Comparison of ENCODE assay signal across 8 cellular contexts in genomic region chr9:120531683-120532300, GRCh38. TPM values are rescaled to one million over a fixed set of nuclear protein-coding genes. Genes with fewer than 3 reads are reported as not detected.
DNase-seq lines count a peak whose midpoint lies in the region; ATAC-seq and TF ChIP-seq lines count a peak whose summit lies in the region.

No MANE protein-coding gene starts in this region.

- CTCF ChIA-PET in A673 (lab: Charles Lee), result interaction anchor here (0.6 kb wide), 3 partner anchors 10 to 79 kb away, joined by 3 to 8 read pairs (median 5); no protein-coding TSS in a partner anchor
- CTCF ChIA-PET in mammary epithelial cell (lab: Charles Lee; ENCODE audit: low non-redundant PET), result interaction anchor here (0.6 to 0.9 kb wide), 4 partner anchors 75 to 1866 kb away, joined by 3 to 6 read pairs (median 4); no protein-coding TSS in a partner anchor

- H3K9ac ChIP-seq in mammary epithelial cell (ENCODE audit: insufficient read depth, low read length) (peak overlapping the region; percentile 64), mesendoderm (ENCODE audit: low read length) (no peak overlapping the region)

- no peak overlapping the region for H2AK5ac ChIP-seq in mesendoderm (ENCODE audit: low read length)

- TF ChIP-seq CTCF in A673 (conservative IDR thresholded peaks at IDR 0.05; ENCODE audit: low read depth, low read length), result peak; percentile 61
- TF ChIP-seq CTCF in mammary epithelial cell (conservative IDR thresholded peaks at IDR 0.05 in 1 of 2, IDR thresholded peaks at IDR 0.05 in 1 of 2; ENCODE audit: extremely low read depth in 1 of 2, insufficient read depth in 1 of 2, low read depth in 1 of 2, low read length in 2 of 2), result peak; percentile 49 to 67

- in situ Hi-C loops in mammary epithelial cell (cut with MboI; ENCODE audit: low sequenced_read_pairs in 2 of 2), result no loop called here

- no peak overlapping the region for H3K4me3 ChIP-seq in A673 (ENCODE audit: low read depth, low read length, poor library complexity, severe bottlenecking)
- H3K4me3 ChIP-seq in mammary epithelial cell (replicated peaks in 1 of 3; ENCODE audit: insufficient read depth in 1 of 3, low read depth in 2 of 3, low read length in 3 of 3), result no peak overlapping the region
- no peak overlapping the region for H3K4me3 ChIP-seq in mesendoderm (ENCODE audit: low read length)

- H3K9me3 ChIP-seq in A673 (ENCODE audit: low read depth, low read length, poor library complexity, severe bottlenecking), result no peaks in the 10 kb centered on the region
- H3K9me3 ChIP-seq in mammary epithelial cell (replicated peaks; ENCODE audit: insufficient read depth, low read length), result no peaks in the 10 kb centered on the region

- H2AFZ ChIP-seq in mammary epithelial cell (ENCODE audit: low read depth, low read length), result peak overlapping the region; percentile 67

- H3K23ac ChIP-seq in mesendoderm (ENCODE audit: low read length), result no peak overlapping the region

- dilution Hi-C loops in mammary epithelial cell (cut with HindIII; ENCODE audit: low sequenced_read_pairs), result loop anchor here (5.0 kb wide), 1 partner anchor 51 kb away; the partner anchor contains the start of gene CDK5RAP2

- no peak overlapping the region for H4K5ac ChIP-seq in mesendoderm (ENCODE audit: low read length)

- peaks cover 20% of the 10 kb centered on the region for H3K79me2 ChIP-seq in mammary epithelial cell (ENCODE audit: insufficient read depth, low read length)
- H3K79me2 ChIP-seq in mesendoderm (ENCODE audit: control insufficient read depth, insufficient read depth, low read length), result no peaks in the 10 kb centered on the region

- H3K36me3 ChIP-seq in A673 (ENCODE audit: insufficient read depth, low read length, poor library complexity, severe bottlenecking) (peaks cover 81% of the 10 kb centered on the region), mammary epithelial cell (ENCODE audit: insufficient read depth, low read length) (peaks cover 16% of the 10 kb centered on the region), mesendoderm (ENCODE audit: control insufficient read depth, insufficient read depth, low read length) (peaks cover 4% of the 10 kb centered on the region)

- DNase-seq in A673 (ENCODE audit: low spot score), result peak; percentile 33
- DNase-seq in NCI-H2227 (lab: John Stamatoyannopoulos, UW; ENCODE audit: unreplicated experiment), result peak; percentile 21
- DNase-seq in mammary epithelial cell, result peak; percentile 59
- DNase-seq in mesendoderm, result peak; percentile 61

- peak; percentile 44 for ATAC-seq in GM18498 (IDR thresholded peaks at IDR 0.05; ENCODE audit: unreplicated experiment)
- ATAC-seq in GM19395 (IDR thresholded peaks at IDR 0.05; ENCODE audit: unreplicated experiment), result no peak
- no peak for ATAC-seq in GM18870 (IDR thresholded peaks at IDR 0.05; ENCODE audit: unreplicated experiment)
- no peak for ATAC-seq in HG02981 (IDR thresholded peaks at IDR 0.05; ENCODE audit: unreplicated experiment)

- no peak overlapping the region for H3K27ac ChIP-seq in A673 (ENCODE audit: low read depth, low read length, poor library complexity, severe bottlenecking)
- peak overlapping the region; percentile 93 for H3K27ac ChIP-seq in mammary epithelial cell (ENCODE audit: insufficient read depth, low read depth, low read length)
- H3K27ac ChIP-seq in mesendoderm (ENCODE audit: low read depth, low read length), result no peak overlapping the region

- H2BK5ac ChIP-seq in mesendoderm (ENCODE audit: low read length), result no peak overlapping the region

- no peak overlapping the region for H2BK120ac ChIP-seq in mesendoderm (ENCODE audit: low read depth, low read length)

- 52% methylated on average over 2 of the region's 2 CpGs for WGBS in mammary epithelial cell (ENCODE audit: low coverage, missing lambda C conversion rate)
- WGBS in mesendoderm (ENCODE audit: extremely low coverage, insufficient coverage, low lambda C conversion rate), result no CpG with 5 or more reads among the region's 2 CpGs

- no peak overlapping the region for H3K4ac ChIP-seq in mesendoderm (ENCODE audit: low read depth, low read length)

- no peaks in the 10 kb centered on the region for H3K79me1 ChIP-seq in mesendoderm (ENCODE audit: low read length)

- H3K4me1 ChIP-seq in A673 (ENCODE audit: insufficient read depth, low read length, poor library complexity, severe bottlenecking), result peaks cover 10% of the 10 kb centered on the region
- peaks cover 32% of the 10 kb centered on the region for H3K4me1 ChIP-seq in mammary epithelial cell (ENCODE audit: insufficient read depth, low read length)
- H3K4me1 ChIP-seq in mesendoderm (ENCODE audit: control insufficient read depth, low read depth, low read length), result peaks cover 3% of the 10 kb centered on the region

- H3K4me2 ChIP-seq in mammary epithelial cell (ENCODE audit: insufficient read depth, low read depth, low read length) (peak overlapping the region; percentile 50), mesendoderm (ENCODE audit: low read length) (no peak overlapping the region)

- H3K27me3 ChIP-seq in A673 (replicated peaks; ENCODE audit: insufficient read depth, low read depth, low read length, poor library complexity) (no peaks in the 10 kb centered on the region), mammary epithelial cell (ENCODE audit: insufficient read depth, low read length) (no peaks in the 10 kb centered on the region), mesendoderm (ENCODE audit: insufficient read depth, low read length, poor library complexity) (no peaks in the 10 kb centered on the region)

- H3K18ac ChIP-seq in mesendoderm (ENCODE audit: low read length), result no peak overlapping the region

- POLR2A ChIA-PET in A673 (lab: Charles Lee; ENCODE audit: low non-redundant PET), result no interaction called here

- no peak overlapping the region for H2BK15ac ChIP-seq in mesendoderm (replicated peaks; ENCODE audit: low read depth)

- H4K20me1 ChIP-seq in mammary epithelial cell (ENCODE audit: insufficient read depth, low read length), result no peaks in the 10 kb centered on the region

- H4K8ac ChIP-seq in mesendoderm (ENCODE audit: low read depth, low read length), result no peak overlapping the region

- intact Hi-C loops in A673 (cut with micrococcal nuclease; ENCODE audit: unreplicated experiment) (no loop called here), mammary epithelial cell (cut with micrococcal nuclease) (loop anchor here (1.0 to 5.0 kb wide), 5 partner anchors 79 to 1163 kb away; partner anchors contain the start of gene BRINP1)

- no TSS peak for BruUV-seq in A673 (replicated peaks; lab: Mats Ljungman, UMichigan)
- TSS peak; percentile 73 for BruUV-seq in mammary epithelial cell (replicated peaks; lab: Mats Ljungman, UMichigan)

- no peak overlapping the region for H3K56ac ChIP-seq in mesendoderm (ENCODE audit: low read length)

RNA-seq across cellular contexts. Expression of gene CDK5RAP2, which starts 48.2 kb away (rescaled TPM):
- total RNA-seq in A673 (2021) (94.5 and 97.0 TPM in 2 replicates), mammary epithelial cell (10 to 100 TPM; 31.8 to 43.5 TPM)
- 19.8 TPM for polyA plus RNA-seq in mammary epithelial cell
- polyA minus RNA-seq in mammary epithelial cell, result 33.3 TPM
- polyA plus RNA-seq in mesendoderm (2013, experiment 1 of 2), result 20.0 TPM
- 20.2 TPM for polyA plus RNA-seq in mesendoderm (2013, experiment 2 of 2)
